Comparison of ENCODE assay signal across 14 cellular contexts in the genomic region with DNA sequence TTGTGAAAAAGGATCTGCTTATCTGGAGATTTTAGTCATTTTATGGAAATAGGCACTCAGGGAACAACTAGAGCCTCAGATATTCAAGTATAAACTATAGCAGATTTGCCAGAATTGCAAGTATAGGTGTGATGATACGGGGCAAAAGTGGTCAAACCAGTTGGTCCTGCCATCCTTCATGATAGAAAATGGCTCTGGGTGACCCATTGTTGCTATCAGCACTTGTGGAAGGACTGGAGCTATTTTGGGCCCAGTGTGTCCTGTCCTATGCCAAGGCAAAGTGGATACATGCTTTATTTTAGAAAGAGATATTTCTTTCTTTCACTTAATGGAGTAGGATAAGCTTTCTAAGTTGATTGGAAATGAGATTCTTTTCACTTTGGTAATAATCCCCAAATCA.
DNase-seq lines count a peak whose midpoint lies in the region; ATAC-seq and TF ChIP-seq lines count a peak whose summit lies in the region.
"Had no signal": no experiment of that assay in that cellular context is flagged by ENCODE, and none has a peak within 500 bp of the region (broad histone marks: within the 10 kb centered on the region; RNA-seq: fewer than 3 reads in every experiment).

No MANE protein-coding gene starts in this region.

- no peak overlapping the region for H4K91ac ChIP-seq in trophoblast cell (ENCODE audit: low read depth, low read length)

- no peak overlapping the region for H3K18ac ChIP-seq in trophoblast cell (ENCODE audit: low read length)

- peaks cover 10% of the 10 kb centered on the region for H3K79me1 ChIP-seq in trophoblast cell (ENCODE audit: low read length)

- H2BK12ac ChIP-seq in trophoblast cell (ENCODE audit: low read length) = no peak overlapping the region

- H3K9ac ChIP-seq in trophoblast cell (ENCODE audit: low read length) = no peak overlapping the region

- peaks cover 22 to 47% of the 10 kb centered on the region in 2 experiments for H3K4me1 ChIP-seq in trophoblast cell (ENCODE audit: control insufficient read depth in 1 of 2, insufficient read depth in 2 of 2, low read length in 2 of 2)

- peaks cover 85% of the 10 kb centered on the region for H3K4me1 Mint-ChIP-seq in activated CD4-positive, alpha-beta memory T cell treated with anti-CD3 and anti-CD28 coated beads for 36 hours (ENCODE audit: low read depth)
- H3K4me1 Mint-ChIP-seq in activated CD4-positive, alpha-beta memory T cell treated with anti-CD3 and anti-CD28 coated beads, Interleukin-2, amount 10 ng/mL, durations not matched to agents 7 days and 5 days = peaks cover 60% of the 10 kb centered on the region
- peaks cover 60 to 71% of the 10 kb centered on the region in 2 donors for H3K4me1 Mint-ChIP-seq in effector memory CD8-positive, alpha-beta T cell (ENCODE audit: low read depth in 2 of 2)

- H3K4me3 ChIP-seq in LNCaP clone FGC (ENCODE audit: low read depth, low read length) = no peak overlapping the region
- H3K4me3 ChIP-seq in trophoblast cell (ENCODE audit: low read depth, low read length) = no peak overlapping the region
- H3K4me3 ChIP-seq: tibial artery had no signal

- H3K36me3 Mint-ChIP-seq in activated CD4-positive, alpha-beta memory T cell treated with anti-CD3 and anti-CD28 coated beads for 36 hours = peaks cover 56% of the 10 kb centered on the region
- H3K36me3 Mint-ChIP-seq in activated CD4-positive, alpha-beta memory T cell treated with anti-CD3 and anti-CD28 coated beads, Interleukin-2, amount 10 ng/mL, durations not matched to agents 7 days and 5 days (ENCODE audit: low read depth) = peaks cover 80% of the 10 kb centered on the region
- peaks cover 48% of the 10 kb centered on the region for H3K36me3 Mint-ChIP-seq in effector memory CD8-positive, alpha-beta T cell (ENCODE audit: insufficient read depth)

- no peak overlapping the region for H2BK120ac ChIP-seq in trophoblast cell (ENCODE audit: insufficient read depth, low read length, poor library complexity)

- POLR2A ChIA-PET in activated CD4-positive, alpha-beta memory T cell treated with anti-CD3 and anti-CD28 coated beads for 36 hours (lab: Charles Lee) = no interaction called here
- POLR2A ChIA-PET in activated CD4-positive, alpha-beta memory T cell treated with anti-CD3 and anti-CD28 coated beads, Interleukin-2, amount 10 ng/mL, durations not matched to agents 7 days and 5 days (lab: Charles Lee) = no interaction called here

- no peak overlapping the region for H3K23ac ChIP-seq in trophoblast cell (ENCODE audit: low read length)

- no peak for DNase-seq in activated CD4-positive, alpha-beta memory T cell treated with anti-CD3 and anti-CD28 coated beads for 36 hours
- DNase-seq in activated CD4-positive, alpha-beta memory T cell treated with anti-CD3 and anti-CD28 coated beads, Interleukin-2, amount 10 ng/mL, durations not matched to agents 7 days and 5 days = no peak
- DNase-seq in LNCaP clone FGC (ENCODE audit: low read depth) (peak; percentile 58), trophoblast cell (peak; percentile 53 to 75), NOMO-1 treated with DMSO at 0.1 percent for 48 hours (lab: John Stamatoyannopoulos, UW; ENCODE audit: unreplicated experiment) (no peak), putamen (ENCODE audit: low spot score) (no peak)
- no peak for DNase-seq in effector memory CD8-positive, alpha-beta T cell
- DNase-seq: activated CD4-positive, CD25-positive, alpha-beta regulatory T cell; islet precursor cell; NCI-H1694; NCI-H82; T-cell; tibial artery had no signal

- intact Hi-C loops in activated CD4-positive, alpha-beta memory T cell treated with anti-CD3 and anti-CD28 coated beads for 36 hours (cut with micrococcal nuclease) = loop anchor here (5.0 kb wide), 1 partner anchor 83 kb away; a partner anchor contains a TSS

- H3K27ac ChIP-seq in trophoblast cell (ENCODE audit: low read depth, low read length) = no peak overlapping the region
- H3K27ac ChIP-seq: tibial artery had no signal

- H3K14ac ChIP-seq in trophoblast cell (ENCODE audit: low read length) = no peak overlapping the region

- peak overlapping the region; percentile 83 for H3K27ac Mint-ChIP-seq in activated CD4-positive, alpha-beta memory T cell treated with anti-CD3 and anti-CD28 coated beads for 36 hours
- H3K27ac Mint-ChIP-seq in activated CD4-positive, alpha-beta memory T cell treated with anti-CD3 and anti-CD28 coated beads, Interleukin-2, amount 10 ng/mL, durations not matched to agents 7 days and 5 days = no peak overlapping the region
- peak overlapping the region; percentile 15 to 53 for H3K27ac Mint-ChIP-seq in effector memory CD8-positive, alpha-beta T cell

- H2BK5ac ChIP-seq in trophoblast cell (ENCODE audit: low read depth, low read length, poor library complexity) = no peak overlapping the region

- CTCF ChIA-PET in activated CD4-positive, alpha-beta memory T cell treated with anti-CD3 and anti-CD28 coated beads for 36 hours (lab: Charles Lee) = no interaction called here
- CTCF ChIA-PET in activated CD4-positive, alpha-beta memory T cell treated with anti-CD3 and anti-CD28 coated beads, Interleukin-2, amount 10 ng/mL, durations not matched to agents 7 days and 5 days (lab: Charles Lee) = no interaction called here

- TF ChIP-seq CTCF in LNCaP clone FGC (IDR thresholded peaks at IDR 0.05; ENCODE audit: control insufficient read depth, extremely low read depth, insufficient read depth) = no peak

- no peak overlapping the region for H3K4me3 Mint-ChIP-seq in activated CD4-positive, alpha-beta memory T cell treated with anti-CD3 and anti-CD28 coated beads for 36 hours
- H3K4me3 Mint-ChIP-seq in activated CD4-positive, alpha-beta memory T cell treated with anti-CD3 and anti-CD28 coated beads, Interleukin-2, amount 10 ng/mL, durations not matched to agents 7 days and 5 days = no peak overlapping the region
- no peak overlapping the region for H3K4me3 Mint-ChIP-seq in effector memory CD8-positive, alpha-beta T cell
- H3K4me3 Mint-ChIP-seq: T-cell had no signal

- H3K4ac ChIP-seq in trophoblast cell (ENCODE audit: low read depth, low read length) = no peak overlapping the region

- no peak overlapping the region for H2AK5ac ChIP-seq in trophoblast cell (ENCODE audit: low read length)

- peaks cover 2% of the 10 kb centered on the region for H3K9me3 ChIP-seq in trophoblast cell (ENCODE audit: insufficient read depth, low read depth, low read length)
- H3K9me3 ChIP-seq: tibial artery had no signal

- H3K79me2 ChIP-seq in trophoblast cell (ENCODE audit: control insufficient read depth, insufficient read depth, low read length, poor library complexity) = peaks cover 9% of the 10 kb centered on the region

- no peaks in the 10 kb centered on the region for H3K27me3 Mint-ChIP-seq in activated CD4-positive, alpha-beta memory T cell treated with anti-CD3 and anti-CD28 coated beads for 36 hours
- no peaks in the 10 kb centered on the region for H3K27me3 Mint-ChIP-seq in activated CD4-positive, alpha-beta memory T cell treated with anti-CD3 and anti-CD28 coated beads, Interleukin-2, amount 10 ng/mL, durations not matched to agents 7 days and 5 days
- H3K27me3 Mint-ChIP-seq in effector memory CD8-positive, alpha-beta T cell = no peaks in the 10 kb centered on the region
- H3K27me3 Mint-ChIP-seq: T-cell had no signal

- H2AFZ ChIP-seq in trophoblast cell (ENCODE audit: insufficient read depth, low read length, poor library complexity) = no peak overlapping the region

- no peak overlapping the region for H4K8ac ChIP-seq in trophoblast cell (ENCODE audit: low read depth, low read length)

- H3K27me3 ChIP-seq in trophoblast cell (ENCODE audit: insufficient read depth, low read length) = no peaks in the 10 kb centered on the region
- H3K27me3 ChIP-seq: tibial artery had no signal

- no peak for ATAC-seq in effector memory CD8-positive, alpha-beta T cell (replicated peaks)
- ATAC-seq in GM21737 (IDR thresholded peaks at IDR 0.05; ENCODE audit: unreplicated experiment) = no peak
- ATAC-seq: T-cell had no signal

- H4K12ac ChIP-seq in trophoblast cell (ENCODE audit: low read depth, low read length) = no peak overlapping the region

- H3K4me2 ChIP-seq in trophoblast cell (ENCODE audit: low read length) = no peak overlapping the region

- H3K9me3 Mint-ChIP-seq in activated CD4-positive, alpha-beta memory T cell treated with anti-CD3 and anti-CD28 coated beads for 36 hours = no peaks in the 10 kb centered on the region
- no peaks in the 10 kb centered on the region for H3K9me3 Mint-ChIP-seq in activated CD4-positive, alpha-beta memory T cell treated with anti-CD3 and anti-CD28 coated beads, Interleukin-2, amount 10 ng/mL, durations not matched to agents 7 days and 5 days
- no peaks in the 10 kb centered on the region for H3K9me3 Mint-ChIP-seq in effector memory CD8-positive, alpha-beta T cell
- H3K9me3 Mint-ChIP-seq: T-cell had no signal

- peaks cover 12 to 22% of the 10 kb centered on the region in 2 experiments for H3K36me3 ChIP-seq in trophoblast cell (ENCODE audit: control insufficient read depth in 1 of 2, insufficient read depth in 2 of 2, low read length in 2 of 2)

- no CpG with 5 or more reads among the region's 1 CpG for WGBS in trophoblast cell (ENCODE audit: extremely low coverage, insufficient coverage, insufficient read length)

Comparison
In these comparisons a context has a peak if more than half of its experiments do, and no peak if none do; other contexts are left out.
1. DNase-seq: peak in LNCaP clone FGC (single experiment) and trophoblast cell (2 of 2); none in activated CD4-positive, alpha-beta memory T cell treated with anti-CD3 and anti-CD28 coated beads for 36 hours (single experiment), activated CD4-positive, alpha-beta memory T cell treated with anti-CD3 and anti-CD28 coated beads, Interleukin-2, amount 10 ng/mL, durations not matched to agents 7 days and 5 days (single experiment), effector memory CD8-positive, alpha-beta T cell (0 of 3), NOMO-1 treated with DMSO at 0.1 percent for 48 hours (single experiment) and putamen (single experiment).